8 cellular contexts compared by ENCODE assay signal in the genomic region with DNA sequence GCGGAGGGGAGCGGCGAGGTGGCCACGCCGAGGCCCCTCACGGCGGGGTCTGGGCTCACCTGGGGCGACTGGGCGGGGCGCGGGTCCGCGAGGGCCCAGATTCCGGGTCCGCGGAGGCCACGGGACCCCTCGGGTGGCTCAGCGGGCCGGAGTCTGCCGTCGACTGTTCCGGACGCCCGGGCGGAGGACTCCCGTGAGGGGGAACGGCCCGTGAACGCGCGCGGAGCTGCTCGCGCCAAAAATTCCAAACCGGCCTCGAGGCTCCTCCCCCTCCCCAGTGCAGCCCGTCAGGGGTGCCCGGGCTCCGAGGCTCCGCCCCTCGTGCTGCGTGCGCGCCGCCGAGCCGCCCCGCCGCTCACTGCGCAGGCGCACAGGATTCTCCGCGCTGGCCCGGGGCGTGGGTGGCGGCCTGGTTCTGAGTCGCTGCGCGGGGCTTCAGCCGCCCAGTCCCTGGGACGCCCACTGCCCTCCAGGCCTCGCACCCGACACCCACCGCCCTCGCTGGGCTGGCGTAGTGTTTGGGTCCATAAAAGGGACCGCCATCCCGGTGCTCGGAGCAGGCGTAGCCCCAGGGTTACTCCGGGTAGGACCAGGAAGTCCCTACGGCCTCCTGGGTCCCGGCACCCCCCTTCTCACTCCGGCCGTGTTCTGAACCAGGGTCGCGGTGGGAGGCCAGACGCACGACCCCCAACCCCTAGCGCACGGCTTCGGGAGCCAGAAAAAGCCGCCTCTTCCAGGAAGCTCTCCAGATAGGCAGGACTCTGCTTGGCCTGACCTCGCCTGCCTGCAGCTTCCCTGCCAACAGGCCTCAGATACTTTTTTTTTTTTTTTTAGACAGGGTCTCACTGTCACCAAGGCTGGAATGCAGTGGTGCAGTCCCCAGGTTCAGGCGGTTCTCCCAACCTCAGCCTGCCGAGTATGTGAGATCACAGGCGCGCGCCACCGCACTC. TPM values are rescaled to one million over a fixed set of nuclear protein-coding genes. Genes with fewer than 3 reads are reported as not detected.
DNase-seq lines count a peak whose midpoint lies in the region; ATAC-seq and TF ChIP-seq lines count a peak whose summit lies in the region.

A gene (minus strand): TSS at position 220 of the 950 bp plus-strand sequence. CDS start 789 bp downstream, outside the sequence.

- no peaks in the 10 kb centered on the region for H3K36me3 ChIP-seq in kidney epithelial cell (ENCODE audit: control insufficient read depth, insufficient read depth, low read length)

- peak within 1 kb of the TSS; percentile 82 for H3K4me3 ChIP-seq in kidney epithelial cell (ENCODE audit: low read depth, low read length)

- no peaks in the 10 kb centered on the region for H3K27me3 ChIP-seq in kidney epithelial cell (ENCODE audit: control insufficient read depth, insufficient read depth, low read length)

- ATAC-seq in GM19023 (IDR thresholded peaks at IDR 0.05; ENCODE audit: unreplicated experiment) (peak; percentile 78), HG03175 (IDR thresholded peaks at IDR 0.05; ENCODE audit: unreplicated experiment) (peak; percentile 74)

- peak; percentile 63 for DNase-seq in AG09319 (ENCODE audit: extremely low read depth, low read depth)
- peak; percentile 75 to 91 for DNase-seq in NCI-H446 (lab: John Stamatoyannopoulos, UW)
- peak; percentile 92 to 96 for DNase-seq in activated CD4-positive, alpha-beta T cell treated with anti-CD3 and anti-CD28 coated beads for 24 hours (ENCODE audit: low read depth in 2 of 2)
- DNase-seq in cerebellum (ENCODE audit: low spot score), result peak; percentile 100
- no peak for DNase-seq in kidney epithelial cell (ENCODE audit: low read depth)
- peak; percentile 97 for DNase-seq in stimulated activated CD4-positive, alpha-beta T cell treated with anti-CD3 and anti-CD28 coated beads, Interleukin-15, amount 100 ng/mL, for 24 hours

- TF ChIP-seq CTCF in AG09319 (IDR thresholded peaks at IDR 0.05; ENCODE audit: low read depth, low read length) (no peak), kidney epithelial cell (IDR thresholded peaks at IDR 0.05; ENCODE audit: insufficient read depth, low read length, poor library complexity, severe bottlenecking) (no peak)

RNA-seq across cellular contexts. Expression of the gene that starts here (rescaled TPM):
- 5.0 TPM for total RNA-seq in cerebellum
- 5.1 and 6.1 TPM in 2 replicates for total RNA-seq in kidney epithelial cell
